10 cellular contexts compared by ENCODE assay signal in the genomic region with DNA sequence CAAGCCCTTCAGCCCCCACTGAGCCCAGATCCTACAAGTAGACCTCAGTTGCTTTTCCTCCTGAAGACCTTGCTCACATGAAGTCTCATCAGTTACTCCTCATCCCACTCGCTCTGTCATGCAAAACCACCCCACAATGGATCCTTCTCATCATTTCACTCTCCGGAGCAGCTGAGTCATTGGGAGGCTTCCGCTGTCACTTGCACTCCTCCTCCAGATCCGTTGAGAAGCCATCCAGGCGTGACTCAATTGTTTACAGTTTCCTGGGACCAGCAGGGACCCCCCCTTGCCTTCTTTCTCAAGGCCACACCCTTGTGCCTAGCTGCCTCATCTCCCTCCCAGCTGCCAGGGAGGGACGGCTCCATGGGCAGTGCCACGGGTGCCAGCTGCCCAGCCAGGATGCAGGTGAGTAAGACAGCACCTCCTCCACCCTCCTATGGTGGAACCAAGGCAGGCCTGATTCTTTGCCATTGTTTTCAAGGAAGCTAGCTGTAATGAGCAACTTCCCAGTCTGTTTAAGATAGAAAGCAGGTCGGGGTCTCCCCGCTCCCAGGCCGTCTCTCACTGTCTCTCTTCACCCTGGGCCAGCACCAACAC. TPM values are rescaled to one million over a fixed set of nuclear protein-coding genes. Genes with fewer than 3 reads are reported as not detected.
DNase-seq lines count a peak whose midpoint lies in the region; ATAC-seq and TF ChIP-seq lines count a peak whose summit lies in the region.
"Had no signal": no experiment of that assay in that cellular context is flagged by ENCODE, and none has a peak within 500 bp of the region (broad histone marks: within the 10 kb centered on the region; RNA-seq: fewer than 3 reads in every experiment).

No MANE protein-coding gene starts in this region.

- H2BK120ac ChIP-seq in trophoblast cell (ENCODE audit: insufficient read depth, low read length, poor library complexity), result no peak overlapping the region

- no peak overlapping the region for H4K91ac ChIP-seq in trophoblast cell (ENCODE audit: low read depth, low read length)

- peaks cover 25% of the 10 kb centered on the region for H3K36me3 Mint-ChIP-seq in activated naive CD8-positive, alpha-beta T cell

- H2AFZ ChIP-seq in trophoblast cell (ENCODE audit: insufficient read depth, low read length, poor library complexity), result no peak overlapping the region

- peaks cover 74% of the 10 kb centered on the region for H3K4me1 Mint-ChIP-seq in activated naive CD8-positive, alpha-beta T cell (ENCODE audit: low read depth)

- DNase-seq in NCI-H1105 treated with DMSO at 0.1 percent for 48 hours (lab: John Stamatoyannopoulos, UW) (peak; percentile 3), NCI-H1105 (lab: John Stamatoyannopoulos, UW) (no peak), NCI-H69 (lab: John Stamatoyannopoulos, UW) (peak; percentile 80), mucosa of descending colon (peak; percentile 56 to 70 (median 65)), trophoblast cell (no peak)

- H3K9me3 ChIP-seq in mucosa of descending colon (no peaks in the 10 kb centered on the region), trophoblast cell (ENCODE audit: insufficient read depth, low read depth, low read length) (peaks cover 8% of the 10 kb centered on the region)

- intact Hi-C loops in mucosa of descending colon (cut with DNase I, micrococcal nuclease), result loop anchor here in 1 of 2 donors (10.0 kb wide), 1 partner anchor 54 kb away; no protein-coding TSS in a partner anchor

- H3K27ac ChIP-seq in trophoblast cell (ENCODE audit: low read depth, low read length), result no peak overlapping the region
- H3K27ac ChIP-seq: 22Rv1 had no signal

- peak overlapping the region; percentile 98 for H3K27ac Mint-ChIP-seq in activated naive CD8-positive, alpha-beta T cell

- H3K23ac ChIP-seq in trophoblast cell (ENCODE audit: low read length), result no peak overlapping the region

- H4K8ac ChIP-seq in trophoblast cell (ENCODE audit: low read depth, low read length), result no peak overlapping the region

- H3K4me3 Mint-ChIP-seq in activated naive CD8-positive, alpha-beta T cell, result peak overlapping the region; percentile 89
- H3K4me3 Mint-ChIP-seq: natural killer cell treated with Interleukin-12 subunit alpha and Interleukin-12 subunit beta and Interleukin-15 and Interleukin-18, amount 100 ng/mL, for 72 hours had no signal

- ATAC-seq in mucosa of descending colon, result peak; percentile 86
- ATAC-seq in HG03196 (IDR thresholded peaks at IDR 0.05; ENCODE audit: unreplicated experiment), result no peak
- ATAC-seq in GM21723 (IDR thresholded peaks at IDR 0.05; ENCODE audit: unreplicated experiment), result no peak

- no peak overlapping the region for H2BK12ac ChIP-seq in trophoblast cell (ENCODE audit: low read length)

- H2BK5ac ChIP-seq in trophoblast cell (ENCODE audit: low read depth, low read length, poor library complexity), result no peak overlapping the region

- TF ChIP-seq CTCF in mucosa of descending colon (IDR thresholded peaks at IDR 0.05), result no peak

- no peaks in the 10 kb centered on the region for H3K9me3 Mint-ChIP-seq in activated naive CD8-positive, alpha-beta T cell (ENCODE audit: low read depth)
- H3K9me3 Mint-ChIP-seq: natural killer cell treated with Interleukin-12 subunit alpha and Interleukin-12 subunit beta and Interleukin-15 and Interleukin-18, amount 100 ng/mL, for 72 hours had no signal

- no peaks in the 10 kb centered on the region for H3K27me3 ChIP-seq in trophoblast cell (ENCODE audit: insufficient read depth, low read length)

- H3K4me1 ChIP-seq in mucosa of descending colon (ENCODE audit: low read depth), result peaks cover 3% of the 10 kb centered on the region
- H3K4me1 ChIP-seq in trophoblast cell (ENCODE audit: control insufficient read depth in 1 of 2, insufficient read depth in 2 of 2, low read length in 2 of 2), result peaks cover 8 to 12% of the 10 kb centered on the region in 2 experiments

- H3K27me3 Mint-ChIP-seq in activated naive CD8-positive, alpha-beta T cell, result no peaks in the 10 kb centered on the region

- no peak overlapping the region for H3K9ac ChIP-seq in trophoblast cell (ENCODE audit: low read length)

- no peak overlapping the region for H3K4ac ChIP-seq in trophoblast cell (ENCODE audit: low read depth, low read length)

- H3K36me3 ChIP-seq in mucosa of descending colon (ENCODE audit: low read depth) (no peaks in the 10 kb centered on the region), trophoblast cell (ENCODE audit: control insufficient read depth in 1 of 2, insufficient read depth in 2 of 2, low read length in 2 of 2) (no peaks in the 10 kb centered on the region)

- H3K79me2 ChIP-seq in trophoblast cell (ENCODE audit: control insufficient read depth, insufficient read depth, low read length, poor library complexity), result no peaks in the 10 kb centered on the region

- H2AK5ac ChIP-seq in trophoblast cell (ENCODE audit: low read length), result no peak overlapping the region

- H3K4me3 ChIP-seq in mucosa of descending colon, result no peak overlapping the region
- no peak overlapping the region for H3K4me3 ChIP-seq in trophoblast cell (ENCODE audit: low read depth, low read length)

- WGBS in trophoblast cell (ENCODE audit: extremely low coverage, insufficient coverage, insufficient read length), result no CpG with 5 or more reads among the region's 10 CpGs

- H4K12ac ChIP-seq in trophoblast cell (ENCODE audit: low read depth, low read length), result no peak overlapping the region

- H3K18ac ChIP-seq in trophoblast cell (ENCODE audit: low read length), result no peak overlapping the region

- no peaks in the 10 kb centered on the region for H3K79me1 ChIP-seq in trophoblast cell (ENCODE audit: low read length)

- no peak overlapping the region for H3K4me2 ChIP-seq in trophoblast cell (ENCODE audit: low read length)

- no peak overlapping the region for H3K14ac ChIP-seq in trophoblast cell (ENCODE audit: low read length)

RNA-seq across cellular contexts. Expression of gene GPR55, which starts 16.3 kb away (rescaled TPM):
- total RNA-seq in mucosa of descending colon, result 1 to 10 TPM in 2 of 3 donors, under 1 TPM in 1; 0.99 to 1.1 (median 1.1) TPM
- 0.07 and 0.08 TPM in 2 replicates for polyA plus RNA-seq in trophoblast cell (2013)

RNA-seq across cellular contexts. Expression of gene ITM2C, which starts 44.0 kb away (rescaled TPM):
- 1,000 to 10,000 TPM; 1,048 to 2,192 (median 2,113) TPM for total RNA-seq in mucosa of descending colon
- polyA plus RNA-seq in trophoblast cell (2013), result 306 and 337 TPM in 2 replicates

Comparison
In these comparisons a context has a peak if more than half of its experiments do, and no peak if none do; other contexts are left out.
1. DNase-seq: peak in NCI-H1105 treated with DMSO at 0.1 percent for 48 hours (single experiment), NCI-H69 (single experiment) and mucosa of descending colon (3 of 3); none in NCI-H1105 (single experiment) and trophoblast cell (0 of 2).